In genomic region chr1:81689531-81689941, GRCh38 we compare ENCODE assay signal across 13 cellular contexts.
DNase-seq lines count a peak whose midpoint lies in the region; TF ChIP-seq lines count a peak whose summit lies in the region.
"Had no signal": no experiment of that assay in that cellular context is flagged by ENCODE, and none has a peak within 500 bp of the region (broad histone marks: within the 10 kb centered on the region; RNA-seq: fewer than 3 reads in every experiment).

No MANE protein-coding gene starts in this region.

- H3K79me2 ChIP-seq in neural progenitor cell (ENCODE audit: low read depth) = no peaks in the 10 kb centered on the region

- H3K4me1 Mint-ChIP-seq in neural progenitor cell = peaks cover 16% of the 10 kb centered on the region
- H3K4me1 Mint-ChIP-seq: activated CD8-positive, alpha-beta memory T cell treated with anti-CD3 and anti-CD28 coated beads, Interleukin-2, amount 10 ng/mL, durations not matched to agents 7 days and 5 days; immature natural killer cell had no signal

- H3K4me3 Mint-ChIP-seq in neural progenitor cell = no peak overlapping the region
- H3K4me3 Mint-ChIP-seq: activated CD8-positive, alpha-beta memory T cell treated with anti-CD3 and anti-CD28 coated beads, Interleukin-2, amount 10 ng/mL, durations not matched to agents 7 days and 5 days; immature natural killer cell; natural killer cell treated with Interleukin-12 subunit alpha and Interleukin-12 subunit beta and Interleukin-15 and Interleukin-18, amount 100 ng/mL, for 72 hours had no signal

- H3K9ac ChIP-seq in neural progenitor cell = no peak overlapping the region

- H4K20me1 ChIP-seq in neural progenitor cell (ENCODE audit: low read depth) = no peaks in the 10 kb centered on the region

- no peak overlapping the region for H3K4me3 ChIP-seq in neural progenitor cell

- no peak for TF ChIP-seq CTCF in neural progenitor cell (IDR thresholded peaks at IDR 0.05)

- H3K27ac Mint-ChIP-seq in neural progenitor cell = peak overlapping the region; percentile 80
- H3K27ac Mint-ChIP-seq: activated CD8-positive, alpha-beta memory T cell treated with anti-CD3 and anti-CD28 coated beads, Interleukin-2, amount 10 ng/mL, durations not matched to agents 7 days and 5 days; immature natural killer cell; natural killer cell treated with Interleukin-12 subunit alpha and Interleukin-12 subunit beta and Interleukin-15 and Interleukin-18, amount 100 ng/mL, for 72 hours had no signal

- no peak overlapping the region for H3K27ac ChIP-seq in neural progenitor cell
- H3K27ac ChIP-seq: C4-2B had no signal

- no peaks in the 10 kb centered on the region for H3K27me3 ChIP-seq in neural progenitor cell

- peaks cover 11% of the 10 kb centered on the region for H3K36me3 Mint-ChIP-seq in neural progenitor cell
- H3K36me3 Mint-ChIP-seq: activated CD8-positive, alpha-beta memory T cell treated with anti-CD3 and anti-CD28 coated beads, Interleukin-2, amount 10 ng/mL, durations not matched to agents 7 days and 5 days; immature natural killer cell had no signal

- peaks cover 6% of the 10 kb centered on the region for H3K27me3 Mint-ChIP-seq in neural progenitor cell (ENCODE audit: insufficient read depth, low read depth)
- H3K27me3 Mint-ChIP-seq: activated CD8-positive, alpha-beta memory T cell treated with anti-CD3 and anti-CD28 coated beads, Interleukin-2, amount 10 ng/mL, durations not matched to agents 7 days and 5 days; natural killer cell treated with Interleukin-12 subunit alpha and Interleukin-12 subunit beta and Interleukin-15 and Interleukin-18, amount 100 ng/mL, for 72 hours had no signal

- no peaks in the 10 kb centered on the region for H3F3A ChIP-seq in neural progenitor cell (ENCODE audit: low read depth)

- H3K9me3 ChIP-seq in neural progenitor cell (ENCODE audit: low read depth) = no peaks in the 10 kb centered on the region

- H3K4me2 ChIP-seq in neural progenitor cell = no peak overlapping the region

- peaks cover 39% of the 10 kb centered on the region for H3K9me3 Mint-ChIP-seq in neural progenitor cell

- no peaks in the 10 kb centered on the region for H3K36me3 ChIP-seq in neural progenitor cell

- DNase-seq in Daoy (ENCODE audit: low read depth) (peak; percentile 31), M059J (ENCODE audit: low read depth) (peak; percentile 23), fibroblast of gingiva (ENCODE audit: low read depth) (peak; percentile 83), neural progenitor cell (ENCODE audit: low spot score) (no peak), NCI-H345 treated with DMSO at 0.1 percent for 48 hours (lab: John Stamatoyannopoulos, UW; ENCODE audit: unreplicated experiment) (no peak), NCI-H2196 (lab: John Stamatoyannopoulos, UW; ENCODE audit: unreplicated experiment) (no peak)
- DNase-seq in activated CD8-positive, alpha-beta memory T cell treated with anti-CD3 and anti-CD28 coated beads for 24 hours = no peak
- DNase-seq in stimulated activated CD4-positive, alpha-beta T cell treated with anti-CD3 and anti-CD28 coated beads, Interleukin-4, amount 100 ng/mL, for 1 hour = no peak
- DNase-seq: activated CD8-positive, alpha-beta memory T cell treated with anti-CD3 and anti-CD28 coated beads, Interleukin-2, amount 10 ng/mL, durations not matched to agents 7 days and 5 days; immature natural killer cell; NCI-H524 had no signal

- H3K4me1 ChIP-seq in neural progenitor cell = no peaks in the 10 kb centered on the region

- peak overlapping the region; percentile 61 for H2AFZ ChIP-seq in neural progenitor cell (replicated peaks)

Comparison
In these comparisons a context has a peak if more than half of its experiments do, and no peak if none do; other contexts are left out.
1. DNase-seq: peak in Daoy (single experiment), M059J (single experiment) and fibroblast of gingiva (single experiment); none in neural progenitor cell (single experiment), activated CD8-positive, alpha-beta memory T cell treated with anti-CD3 and anti-CD28 coated beads for 24 hours (single experiment), NCI-H345 treated with DMSO at 0.1 percent for 48 hours (single experiment), stimulated activated CD4-positive, alpha-beta T cell treated with anti-CD3 and anti-CD28 coated beads, Interleukin-4, amount 100 ng/mL, for 1 hour (single experiment) and NCI-H2196 (single experiment).